In genomic region chr5:131796793-131797693, GRCh38 we compare ENCODE assay signal across 7 cellular contexts. TPM values are rescaled to one million over a fixed set of nuclear protein-coding genes. Genes with fewer than 3 reads are reported as not detected.
DNase-seq lines count a peak whose midpoint lies in the region; ATAC-seq, FAIRE-seq and TF ChIP-seq lines count a peak whose summit lies in the region.

TSS of gene FNIP1 (minus strand) at chr5:131797017. CDS start at chr5:131796921, 96 bp downstream.

- H3K9me3 ChIP-seq in astrocyte (ENCODE audit: insufficient read depth, low read depth, low read length), result no peaks in the 10 kb centered on the region

- H3K36me3 ChIP-seq in astrocyte (ENCODE audit: insufficient read depth, low read length), result no peaks in the 10 kb centered on the region

- H3K9me3 Mint-ChIP-seq in astrocyte (ENCODE audit: unreplicated experiment), result no peaks in the 10 kb centered on the region

- H3K4me1 ChIP-seq in astrocyte (ENCODE audit: insufficient read depth, low read length), result peaks cover 11% of the 10 kb centered on the region

- no peaks in the 10 kb centered on the region for H3K36me3 Mint-ChIP-seq in astrocyte (ENCODE audit: low read depth, unreplicated experiment)

- ATAC-seq in GM18505 (IDR thresholded peaks at IDR 0.05; ENCODE audit: unreplicated experiment), result peak; percentile 92
- peak; percentile 87 for ATAC-seq in HG02973 (IDR thresholded peaks at IDR 0.05; ENCODE audit: unreplicated experiment)

- FAIRE-seq in astrocyte (lab: Jason Lieb, UNC), result no peak

- DNase-seq in NCI-H2029 (lab: John Stamatoyannopoulos, UW) (peak; percentile 96), T-helper 22 cell (ENCODE audit: low read depth) (peak; percentile 96), astrocyte (ENCODE audit: low read depth) (peak; percentile 91), hepatic stellate cell (ENCODE audit: low spot score) (peak; percentile 99), renal cortical epithelial cell (ENCODE audit: low read depth) (peak; percentile 85)

- peak within 1 kb of the TSS; percentile 91 for H3K27ac Mint-ChIP-seq in astrocyte (ENCODE audit: unreplicated experiment)

- peaks cover 40% of the 10 kb centered on the region for H4K20me1 ChIP-seq in astrocyte (ENCODE audit: insufficient read depth, low read length)

- H3K4me3 ChIP-seq in astrocyte (ENCODE audit: insufficient read depth, low read depth, low read length), result peak within 1 kb of the TSS; percentile 98

- H3K4me1 Mint-ChIP-seq in astrocyte (ENCODE audit: low read depth, unreplicated experiment), result peaks cover 8% of the 10 kb centered on the region

- H3K9ac ChIP-seq in astrocyte (ENCODE audit: low read length), result peak within 1 kb of the TSS; percentile 100

- H3K4me3 Mint-ChIP-seq in astrocyte (ENCODE audit: unreplicated experiment), result peak within 1 kb of the TSS; percentile 96

- TF ChIP-seq POLR2A in GM18505 (IDR thresholded peaks at IDR 0.05; ENCODE audit: borderline replicate concordance, extremely low read depth, insufficient read depth, insufficient read length), result peak; percentile 88

- H2AFZ ChIP-seq in astrocyte (ENCODE audit: low read depth, low read length), result peak within 1 kb of the TSS; percentile 97

- H3K27me3 ChIP-seq in astrocyte (ENCODE audit: insufficient read depth, low read length), result no peaks in the 10 kb centered on the region

- no peaks in the 10 kb centered on the region for H3K27me3 Mint-ChIP-seq in astrocyte (ENCODE audit: low read depth, unreplicated experiment)

- H3K4me2 ChIP-seq in astrocyte (ENCODE audit: low read length), result peak within 1 kb of the TSS; percentile 95

- peak within 1 kb of the TSS; percentile 100 for H3K27ac ChIP-seq in astrocyte (ENCODE audit: low read depth, low read length)

- TF ChIP-seq CTCF in astrocyte (IDR thresholded peaks at IDR 0.05; ENCODE audit: insufficient read depth, low read depth, low read length), result no peak

- H3K79me2 ChIP-seq in astrocyte (ENCODE audit: insufficient read depth, low read length), result peaks cover 47% of the 10 kb centered on the region

RNA-seq across cellular contexts. Expression of gene FNIP1, which starts in this region (rescaled TPM):
- total RNA-seq in astrocyte, result 24.4 and 28.5 TPM in 2 replicates
- 49.3 and 56.3 TPM in 2 replicates for total RNA-seq in renal cortical epithelial cell

Comparison
In these comparisons a context has a peak if more than half of its experiments do, and no peak if none do; other contexts are left out.
1. Peak in every context shown above with its lines: DNase-seq, ATAC-seq, H3K4me3 ChIP-seq and H3K27ac ChIP-seq.